Comparison of ENCODE assay signal across 15 cellular contexts in genomic region chr6:120584111-120584760, GRCh38.
"Had no signal": no experiment of that assay in that cellular context is flagged by ENCODE, and none has a peak within 500 bp of the region (broad histone marks: within the 10 kb centered on the region; RNA-seq: fewer than 3 reads in every experiment).

No MANE protein-coding gene starts in this region.

- H3K4me3 ChIP-seq: esophagus squamous epithelium, mucosa of descending colon, ovary had no signal

- ATAC-seq: effector memory CD8-positive, alpha-beta T cell; left lobe of liver; mucosa of descending colon; naive thymus-derived CD8-positive, alpha-beta T cell; right cardiac atrium had no signal

- H3K27me3 Mint-ChIP-seq: effector memory CD8-positive, alpha-beta T cell; naive thymus-derived CD8-positive, alpha-beta T cell; progenitor cell of endocrine pancreas had no signal

- H3K4me3 Mint-ChIP-seq: effector memory CD8-positive, alpha-beta T cell; naive thymus-derived CD8-positive, alpha-beta T cell had no signal

- H3K36me3 Mint-ChIP-seq: naive thymus-derived CD8-positive, alpha-beta T cell had no signal

- H3K9me3 ChIP-seq: esophagus squamous epithelium, mucosa of descending colon, ovary had no signal

- H3K27ac ChIP-seq: esophagus squamous epithelium, ovary had no signal

- H3K27me3 ChIP-seq: esophagus squamous epithelium, ovary had no signal

- H3K36me3 ChIP-seq: esophagus squamous epithelium, ovary had no signal

- DNase-seq: effector memory CD8-positive, alpha-beta T cell; esophagus squamous epithelium; foreskin fibroblast; mammary epithelial cell; mucosa of descending colon; naive thymus-derived CD8-positive, alpha-beta T cell; nucleus accumbens; right cardiac atrium; small intestine; stimulated activated CD4-positive, alpha-beta T cell treated with anti-CD3 and anti-CD28 coated beads, Interleukin-12 subunit alpha, Interleukin-12 subunit beta, amount 100 ng/mL, for 4 hours; stimulated activated naive CD4-positive, alpha-beta T cell treated with Interleukin-2 at 50 U/mL for 16 hours; trophoblast cell had no signal

- H3K27ac Mint-ChIP-seq: effector memory CD8-positive, alpha-beta T cell; naive thymus-derived CD8-positive, alpha-beta T cell; progenitor cell of endocrine pancreas had no signal

- H3K4me1 Mint-ChIP-seq: naive thymus-derived CD8-positive, alpha-beta T cell had no signal

- H3K4me1 ChIP-seq: esophagus squamous epithelium had no signal
